Comparison of ENCODE assay signal across 24 cellular contexts in the genomic region with DNA sequence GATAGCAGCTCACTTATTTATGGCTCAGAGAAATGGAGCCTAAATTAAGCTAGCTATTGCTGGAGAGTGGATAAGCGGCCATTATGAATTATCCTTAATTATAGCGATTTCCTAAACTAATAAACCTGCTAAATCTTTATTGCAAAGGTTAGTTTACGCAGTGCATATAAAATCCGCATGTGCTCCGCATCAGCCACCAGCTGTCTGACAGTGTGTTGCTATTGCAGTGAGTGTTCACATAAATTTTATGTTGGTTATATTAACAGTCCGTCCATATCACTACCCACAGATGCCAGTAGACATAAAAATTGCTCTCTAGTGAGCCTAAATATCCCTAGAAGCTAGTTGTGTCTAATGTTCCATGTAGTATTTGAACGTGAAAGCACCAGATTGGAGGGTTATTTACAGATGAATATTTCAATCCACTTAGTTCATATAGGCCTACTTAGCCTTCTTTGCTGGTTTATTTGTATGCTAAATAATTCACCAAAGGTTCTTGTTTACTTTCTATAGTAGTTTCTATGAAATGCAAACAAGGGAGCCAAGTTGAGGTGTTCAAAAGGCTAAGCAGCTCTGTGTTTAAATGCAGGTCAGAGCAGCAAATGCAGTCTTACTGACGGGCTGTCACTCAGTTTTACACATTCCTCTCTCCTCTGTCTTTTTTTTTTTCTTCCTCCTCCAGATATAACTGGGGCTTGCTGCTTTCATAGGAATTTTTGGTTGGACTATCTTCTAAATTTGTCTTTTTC.
"Had no signal": no experiment of that assay in that cellular context is flagged by ENCODE, and none has a peak within 500 bp of the region (broad histone marks: within the 10 kb centered on the region; RNA-seq: fewer than 3 reads in every experiment).

No MANE protein-coding gene starts in this region.

- H3K4me1 ChIP-seq: colonic mucosa, foreskin keratinocyte, left lung, prostate gland, tibial nerve, uterus had no signal

- H3K36me3 ChIP-seq: brain microvascular endothelial cell, colonic mucosa, left lung, prostate gland, right atrium auricular region, uterus had no signal

- H3K9me3 Mint-ChIP-seq: activated CD4-positive, alpha-beta T cell treated with anti-CD3 and anti-CD28 coated beads, Interleukin-2, amount 10 ng/mL, durations not matched to agents 24 days and 14 days; activated naive CD4-positive, alpha-beta T cell treated with anti-CD3 and anti-CD28 coated beads, Interleukin-2, amount 10 ng/mL, durations not matched to agents 7 days and 5 days; activated T-cell treated with anti-CD3 and anti-CD28 coated beads, Interleukin-2, amount 50 U/mL, for 4 hours; central memory CD8-positive, alpha-beta T cell; endodermal cell; neural crest cell had no signal

- H3K4me3 Mint-ChIP-seq: activated CD4-positive, alpha-beta T cell treated with anti-CD3 and anti-CD28 coated beads, Interleukin-2, amount 10 ng/mL, durations not matched to agents 24 days and 14 days; activated CD8-positive, alpha-beta T cell treated with anti-CD3 and anti-CD28 coated beads, Interleukin-2, amount 10 ng/mL, durations not matched to agents 7 days and 5 days; activated naive CD4-positive, alpha-beta T cell treated with anti-CD3 and anti-CD28 coated beads, Interleukin-2, amount 10 ng/mL, durations not matched to agents 7 days and 5 days; activated T-cell treated with anti-CD3 and anti-CD28 coated beads, Interleukin-2, amount 50 U/mL, for 4 hours; central memory CD8-positive, alpha-beta T cell; endodermal cell; neural crest cell had no signal

- FAIRE-seq: keratinocyte had no signal

- DNase-seq: activated CD4-positive, alpha-beta T cell treated with anti-CD3 and anti-CD28 coated beads, Interleukin-2, amount 10 ng/mL, durations not matched to agents 24 days and 14 days; activated CD8-positive, alpha-beta T cell treated with anti-CD3 and anti-CD28 coated beads, Interleukin-2, amount 10 ng/mL, durations not matched to agents 7 days and 5 days; activated effector memory CD4-positive, alpha-beta T cell treated with Interleukin-2 at 50 U/mL for 16 hours; activated naive CD4-positive, alpha-beta T cell treated with anti-CD3 and anti-CD28 coated beads, Interleukin-2, amount 10 ng/mL, durations not matched to agents 7 days and 5 days; activated T-cell treated with anti-CD3 and anti-CD28 coated beads, Interleukin-2, amount 50 U/mL, for 4 hours; aorta; brain microvascular endothelial cell; colonic mucosa; endodermal cell; foreskin keratinocyte; hypothalamus; left lung; naive B cell; stimulated activated naive CD8-positive, alpha-beta T cell treated with anti-CD3 and anti-CD28 coated beads, Interleukin-15, Interleukin-2, amounts not matched to agents 100 U/mL and 50 U/mL, for 24 hours; substantia nigra; T1000; uterus had no signal

- H3K27ac Mint-ChIP-seq: activated CD4-positive, alpha-beta T cell treated with anti-CD3 and anti-CD28 coated beads, Interleukin-2, amount 10 ng/mL, durations not matched to agents 24 days and 14 days; activated CD8-positive, alpha-beta T cell treated with anti-CD3 and anti-CD28 coated beads, Interleukin-2, amount 10 ng/mL, durations not matched to agents 7 days and 5 days; activated naive CD4-positive, alpha-beta T cell treated with anti-CD3 and anti-CD28 coated beads, Interleukin-2, amount 10 ng/mL, durations not matched to agents 7 days and 5 days; endodermal cell had no signal

- H3K27ac ChIP-seq: brain microvascular endothelial cell, colonic mucosa, epithelial cell of prostate, foreskin keratinocyte, left lung, prostate gland, right atrium auricular region, tibial nerve, uterus had no signal

- H3K27me3 ChIP-seq: brain microvascular endothelial cell, colonic mucosa, foreskin keratinocyte, left lung, right atrium auricular region, tibial nerve, uterus had no signal

- H3K4me3 ChIP-seq: colonic mucosa, left lung, prostate gland, right atrium auricular region, tibial nerve, uterus had no signal

- H3K36me3 Mint-ChIP-seq: activated naive CD4-positive, alpha-beta T cell treated with anti-CD3 and anti-CD28 coated beads, Interleukin-2, amount 10 ng/mL, durations not matched to agents 7 days and 5 days had no signal

- H3K9me3 ChIP-seq: colonic mucosa, left lung, prostate gland, right atrium auricular region, tibial nerve, uterus had no signal

- H3K4me1 Mint-ChIP-seq: activated CD4-positive, alpha-beta T cell treated with anti-CD3 and anti-CD28 coated beads, Interleukin-2, amount 10 ng/mL, durations not matched to agents 24 days and 14 days; activated naive CD4-positive, alpha-beta T cell treated with anti-CD3 and anti-CD28 coated beads, Interleukin-2, amount 10 ng/mL, durations not matched to agents 7 days and 5 days; central memory CD8-positive, alpha-beta T cell had no signal

- H3K27me3 Mint-ChIP-seq: activated CD4-positive, alpha-beta T cell treated with anti-CD3 and anti-CD28 coated beads, Interleukin-2, amount 10 ng/mL, durations not matched to agents 24 days and 14 days; activated naive CD4-positive, alpha-beta T cell treated with anti-CD3 and anti-CD28 coated beads, Interleukin-2, amount 10 ng/mL, durations not matched to agents 7 days and 5 days; central memory CD8-positive, alpha-beta T cell; naive B cell had no signal
